22 cellular contexts compared by ENCODE assay signal in genomic region chr13:36745436-36745835, GRCh38.
DNase-seq lines count a peak whose midpoint lies in the region; ATAC-seq, FAIRE-seq and TF ChIP-seq lines count a peak whose summit lies in the region.
"Had no signal": no experiment of that assay in that cellular context is flagged by ENCODE, and none has a peak within 500 bp of the region (broad histone marks: within the 10 kb centered on the region; RNA-seq: fewer than 3 reads in every experiment).

No MANE protein-coding gene starts in this region.

- H3K79me2 ChIP-seq in H9 (ENCODE audit: insufficient read depth, low read length) (no peaks in the 10 kb centered on the region), astrocyte (ENCODE audit: insufficient read depth, low read length) (no peaks in the 10 kb centered on the region)

- H4K8ac ChIP-seq in H9 (replicated peaks; ENCODE audit: insufficient read length, low read depth, low read length): no peak overlapping the region

- H3K4me1 Mint-ChIP-seq in H9 (peaks cover 8 to 12% of the 10 kb centered on the region in 2 experiments), astrocyte (ENCODE audit: low read depth, unreplicated experiment) (peaks cover 1% of the 10 kb centered on the region), MCF 10A (ENCODE audit: insufficient read depth, unreplicated experiment) (no peaks in the 10 kb centered on the region)
- H3K4me1 Mint-ChIP-seq: CD14-positive monocyte; CD8-positive, alpha-beta memory T cell had no signal

- no peak overlapping the region for H2AK5ac ChIP-seq in H9 (ENCODE audit: insufficient read length, low read length)

- no peaks in the 10 kb centered on the region for H3K79me1 ChIP-seq in H9 (ENCODE audit: insufficient read depth, low read depth, low read length, poor library complexity, severe bottlenecking)

- H3K4me1 ChIP-seq in H9 (ENCODE audit: insufficient read depth, low read length): peaks cover 4% of the 10 kb centered on the region; the same call in 1 of the 2 replicates
- no peaks in the 10 kb centered on the region for H3K4me1 ChIP-seq in astrocyte (ENCODE audit: insufficient read depth, low read length)
- H3K4me1 ChIP-seq in aorta (ENCODE audit: control insufficient read depth in 1 of 2, insufficient read depth in 2 of 2, low read length in 2 of 2): peaks cover 0 to 3% of the 10 kb centered on the region in 2 donors
- H3K4me1 ChIP-seq: A549; BE2C; BLaER1 treated with 17β-estradiol and CSF1 and Interleukin-3, amounts not matched to agents 10 nM and 100 nM had no signal

- H3K9me3 ChIP-seq in H9 (ENCODE audit: control insufficient read depth, low read depth, low read length): no peaks in the 10 kb centered on the region
- H3K9me3 ChIP-seq in astrocyte (ENCODE audit: insufficient read depth, low read depth, low read length): no peaks in the 10 kb centered on the region
- no peaks in the 10 kb centered on the region for H3K9me3 ChIP-seq in aorta (ENCODE audit: control insufficient read depth, low read length)
- H3K9me3 ChIP-seq: A549, BE2C had no signal

- ATAC-seq in aorta (ENCODE audit: low FRiP score): peak; percentile 44
- no peak for ATAC-seq in left cardiac atrium
- ATAC-seq: A549 had no signal

- H2BK15ac ChIP-seq in H9 (ENCODE audit: low read depth, low read length): no peak overlapping the region

- intact Hi-C loops in aorta (cut with DNase I): loop anchor here in 1 of 2 donors (10.0 kb wide), 1 partner anchor 771 kb away; no protein-coding TSS in a partner anchor
- intact Hi-C loops in MCF 10A (cut with micrococcal nuclease): no loop called here
- intact Hi-C loops in left cardiac atrium (cut with DNase I): no loop called here

- peaks cover 4 to 16% (median 4%) of the 10 kb centered on the region in 3 experiments for H3K36me3 Mint-ChIP-seq in H9 (ENCODE audit: insufficient read depth in 1 of 3, low read depth in 3 of 3)
- no peaks in the 10 kb centered on the region for H3K36me3 Mint-ChIP-seq in astrocyte (ENCODE audit: low read depth, unreplicated experiment)
- no peaks in the 10 kb centered on the region for H3K36me3 Mint-ChIP-seq in MCF 10A (ENCODE audit: insufficient read depth, unreplicated experiment)
- H3K36me3 Mint-ChIP-seq: CD14-positive monocyte; CD8-positive, alpha-beta memory T cell had no signal

- no peaks in the 10 kb centered on the region for H3K23me2 ChIP-seq in H9 (ENCODE audit: insufficient read length, low read depth, low read length, poor library complexity, severe bottlenecking)

- H3T11ph ChIP-seq in H9 (ENCODE audit: low read length): no peak overlapping the region

- POLR2A ChIA-PET in MCF 10A (lab: Yijun Ruan, JAX): interaction anchor here (0.6 to 1.0 kb wide), 3 partner anchors 157 to 1664 kb away, joined by 3 to 6 read pairs (median 6); partner anchors contain the start of gene SPART

- H4K91ac ChIP-seq in H9 (ENCODE audit: insufficient read length, low read depth, low read length): no peak overlapping the region

- no peak overlapping the region for H3K4me3 ChIP-seq in astrocyte (ENCODE audit: insufficient read depth, low read depth, low read length)
- H3K4me3 ChIP-seq in aorta (ENCODE audit: low read length in 2 of 2): no peak overlapping the region
- H3K4me3 ChIP-seq: A549; BLaER1 treated with 17β-estradiol and CSF1 and Interleukin-3, amounts not matched to agents 10 nM and 100 nM had no signal

- H3K18ac ChIP-seq in H9 (ENCODE audit: insufficient read length, low read depth, low read length): no peak overlapping the region

- H3K27ac ChIP-seq in H9 (ENCODE audit: insufficient read length, low read depth, low read length) (no peak overlapping the region), astrocyte (ENCODE audit: low read depth, low read length) (no peak overlapping the region), aorta (ENCODE audit: low read depth in 1 of 2, low read length in 2 of 2) (no peak overlapping the region)
- H3K27ac ChIP-seq: A549; BLaER1 treated with 17β-estradiol and CSF1 and Interleukin-3, amounts not matched to agents 10 nM and 100 nM had no signal

- H4K20me1 ChIP-seq in H9 (ENCODE audit: control insufficient read depth, insufficient read depth, insufficient read length) (no peaks in the 10 kb centered on the region), astrocyte (ENCODE audit: insufficient read depth, low read length) (no peaks in the 10 kb centered on the region)
- H4K20me1 ChIP-seq: BLaER1 treated with 17β-estradiol and CSF1 and Interleukin-3, amounts not matched to agents 10 nM and 100 nM had no signal

- H2BK12ac ChIP-seq in H9 (ENCODE audit: insufficient read length, low read depth, low read length): no peak overlapping the region

- H3K4ac ChIP-seq in H9 (ENCODE audit: low read depth, low read length): no peak overlapping the region

- H3K27me3 ChIP-seq in H9 (ENCODE audit: insufficient read depth, low read length) (no peaks in the 10 kb centered on the region), astrocyte (ENCODE audit: insufficient read depth, low read length) (no peaks in the 10 kb centered on the region), aorta (ENCODE audit: control insufficient read depth in 1 of 2, insufficient read depth in 2 of 2, low read length in 1 of 2) (no peaks in the 10 kb centered on the region)
- H3K27me3 ChIP-seq: BE2C; BLaER1 treated with 17β-estradiol and CSF1 and Interleukin-3, amounts not matched to agents 10 nM and 100 nM had no signal

- H3K9ac ChIP-seq in H9 (ENCODE audit: extremely low read depth, insufficient read length, low read length) (no peak overlapping the region), astrocyte (ENCODE audit: low read length) (no peak overlapping the region)
- H3K9ac ChIP-seq: BLaER1 treated with 17β-estradiol and CSF1 and Interleukin-3, amounts not matched to agents 10 nM and 100 nM had no signal

- H2BK20ac ChIP-seq in H9 (ENCODE audit: low read depth, low read length, poor library complexity, severe bottlenecking): peak overlapping the region; percentile 75

- WGBS in H9 (ENCODE audit: extremely low coverage, insufficient read length, low lambda C conversion rate): no CpG with 5 or more reads among the region's 3 CpGs
- WGBS in aorta, 2 donors: 72 to 78% methylated on average over 3 of the region's 3 CpGs

- TF ChIP-seq CTCF in H9 (conservative IDR thresholded peaks at IDR 0.05) (no peak), astrocyte (IDR thresholded peaks at IDR 0.05; ENCODE audit: insufficient read depth, low read depth, low read length) (no peak), MCF 10A (IDR thresholded peaks at IDR 0.05; ENCODE audit: unreplicated experiment) (no peak)

- FAIRE-seq in astrocyte (lab: Jason Lieb, UNC): no peak
- FAIRE-seq: A549, GM12892, H54 had no signal

- H2AFZ ChIP-seq in H9 (ENCODE audit: low read length) (peak overlapping the region; percentile 56), astrocyte (ENCODE audit: low read depth, low read length) (no peak overlapping the region)

- H2BK120ac ChIP-seq in H9 (ENCODE audit: low read depth, low read length, poor library complexity, severe bottlenecking): no peak overlapping the region

- H3K9me3 Mint-ChIP-seq in H9 (peaks cover 0 to 13% of the 10 kb centered on the region in 2 experiments; a peak in 3 of 5 replicates), astrocyte (ENCODE audit: unreplicated experiment) (peaks cover 6% of the 10 kb centered on the region), MCF 10A (ENCODE audit: unreplicated experiment) (no peaks in the 10 kb centered on the region)
- H3K9me3 Mint-ChIP-seq: CD4-positive, alpha-beta T cell had no signal

- H3K14ac ChIP-seq in H9 (ENCODE audit: insufficient read depth, low read length): no peak overlapping the region

- DNase-seq in GM04504 (ENCODE audit: low read depth) (peak; percentile 2), H9 (no peak), astrocyte (ENCODE audit: low read depth) (peak; percentile 51), aorta (no peak), HUDEP-2 (lab: John Stamatoyannopoulos, UW; ENCODE audit: unreplicated experiment in 76 of 76) (no peak), MCF 10A (ENCODE audit: unreplicated experiment) (no peak), left cardiac atrium (no peak)
- DNase-seq: 8988T; ACHN; AML-193; BE2C; CD4-positive, alpha-beta T cell; CD8-positive, alpha-beta memory T cell; DMS53; DMS79 treated with DMSO at 0.1 percent for 48 hours; GF-D8; HCEC 1CT had no signal

- no peak overlapping the region for H3K27ac Mint-ChIP-seq in H9
- H3K27ac Mint-ChIP-seq in astrocyte (ENCODE audit: unreplicated experiment): no peak overlapping the region
- H3K27ac Mint-ChIP-seq in MCF 10A (ENCODE audit: low read depth, unreplicated experiment): no peak overlapping the region
- H3K27ac Mint-ChIP-seq: CD14-positive monocyte; CD4-positive, alpha-beta T cell; CD8-positive, alpha-beta memory T cell had no signal

- no peak overlapping the region for H3K4me3 Mint-ChIP-seq in H9
- no peak overlapping the region for H3K4me3 Mint-ChIP-seq in astrocyte (ENCODE audit: unreplicated experiment)
- H3K4me3 Mint-ChIP-seq in MCF 10A (ENCODE audit: unreplicated experiment): no peak overlapping the region
- H3K4me3 Mint-ChIP-seq: CD14-positive monocyte; CD4-positive, alpha-beta T cell; CD8-positive, alpha-beta memory T cell had no signal

- H3K4me2 ChIP-seq in H9 (ENCODE audit: insufficient read depth, insufficient read length, low read length): no peak overlapping the region
- H3K4me2 ChIP-seq in astrocyte (ENCODE audit: low read length): no peak overlapping the region
- H3K4me2 ChIP-seq: A549; BLaER1 treated with 17β-estradiol and CSF1 and Interleukin-3, amounts not matched to agents 10 nM and 100 nM had no signal

- no peaks in the 10 kb centered on the region for H3K36me3 ChIP-seq in astrocyte (ENCODE audit: insufficient read depth, low read length)
- no peaks in the 10 kb centered on the region for H3K36me3 ChIP-seq in aorta (ENCODE audit: control insufficient read depth in 1 of 2, insufficient read depth in 2 of 2, low read length in 1 of 2)
- H3K36me3 ChIP-seq: BE2C; BLaER1 treated with 17β-estradiol and CSF1 and Interleukin-3, amounts not matched to agents 10 nM and 100 nM had no signal

- H2BK5ac ChIP-seq in H9 (ENCODE audit: insufficient read length, low read length): no peak overlapping the region

- H3K56ac ChIP-seq in H9 (ENCODE audit: insufficient read length, low read depth, low read length): no peak overlapping the region

- no peaks in the 10 kb centered on the region for H3K27me3 Mint-ChIP-seq in H9 (ENCODE audit: low read depth)
- H3K27me3 Mint-ChIP-seq in astrocyte (ENCODE audit: low read depth, unreplicated experiment): no peaks in the 10 kb centered on the region
- no peaks in the 10 kb centered on the region for H3K27me3 Mint-ChIP-seq in MCF 10A (ENCODE audit: insufficient read depth, unreplicated experiment)

- H3K23ac ChIP-seq in H9 (ENCODE audit: insufficient read length, low read depth, low read length): no peak overlapping the region

- CTCF ChIA-PET in MCF 10A (lab: Yijun Ruan, JAX): interaction anchor here (0.7 to 3.0 kb wide), 5 partner anchors 9 to 326 kb away, joined by 3 to 21 read pairs (median 3); no protein-coding TSS in a partner anchor

- no peak overlapping the region for H4K5ac ChIP-seq in H9 (ENCODE audit: insufficient read length, low read depth, low read length)

- no TSS peak for BruUV-seq in MCF 10A (replicated peaks; lab: Mats Ljungman, UMichigan)

Comparison
In these comparisons a context has a peak if more than half of its experiments do, and no peak if none do; other contexts are left out.
1. DNase-seq: peak in GM04504 (single experiment) and astrocyte (single experiment); none in H9 (single experiment), aorta (0 of 2), HUDEP-2 (0 of 76), MCF 10A (single experiment) and left cardiac atrium (single experiment).